7 cellular contexts compared by ENCODE assay signal in the genomic region with DNA sequence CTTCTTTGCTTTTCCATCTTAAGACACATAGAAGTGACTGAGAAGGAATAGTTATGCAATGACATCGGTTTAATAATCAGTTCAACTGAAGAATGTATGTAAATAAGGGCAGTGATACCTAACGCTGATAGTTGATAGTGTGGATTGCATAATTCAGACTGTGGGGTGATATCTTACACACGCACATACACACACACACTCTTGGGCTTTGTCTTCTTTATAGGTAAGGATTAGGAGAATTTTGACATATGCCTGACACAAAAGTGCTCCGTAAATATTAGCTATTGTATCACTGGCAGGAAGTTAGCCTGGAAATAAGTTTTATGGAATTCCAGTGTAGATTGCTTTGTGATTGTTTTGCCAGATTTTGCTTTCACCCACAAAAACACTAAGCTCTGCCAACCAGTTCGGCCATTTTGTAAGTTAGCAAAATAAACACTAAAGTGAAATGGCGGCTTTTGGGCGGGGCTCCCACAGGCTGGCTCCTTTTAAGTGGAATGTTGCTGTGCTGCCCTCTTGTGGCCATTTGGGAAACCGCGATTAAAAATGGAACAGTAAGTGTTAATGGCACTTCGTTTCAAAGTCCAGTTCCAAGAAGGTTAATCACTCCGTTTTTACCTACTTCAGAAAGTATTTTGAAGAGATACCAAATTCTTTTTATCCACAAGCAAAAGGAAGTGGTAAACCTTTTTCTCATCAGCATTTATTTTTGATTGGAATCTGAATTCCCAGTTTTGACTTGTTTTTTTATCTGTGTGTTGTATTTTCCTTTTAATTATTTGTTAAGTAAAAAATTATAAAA. TPM values are rescaled to one million over a fixed set of nuclear protein-coding genes. Genes with fewer than 3 reads are reported as not detected.
DNase-seq lines count a peak whose midpoint lies in the region; ATAC-seq and TF ChIP-seq lines count a peak whose summit lies in the region.

No MANE protein-coding gene starts in this region.

- peaks cover 63% of the 10 kb centered on the region for H3K4me1 ChIP-seq in Karpas-422 (ENCODE audit: low read length)
- peaks cover 95% of the 10 kb centered on the region for H3K4me1 ChIP-seq in Panc1 (ENCODE audit: control insufficient read depth, insufficient read depth, low read length)
- H3K4me1 ChIP-seq in esophagus squamous epithelium = peaks cover 35 to 100% (median 83%) of the 10 kb centered on the region in 3 donors

- POLR2A ChIA-PET in Panc1 (lab: Charles Lee) = interaction anchor here (0.6 to 1.0 kb wide), 2 partner anchors 36 to 110 kb away, joined by 5 read pairs; no protein-coding TSS in a partner anchor

- TSS peak; percentile 29 for BruUV-seq in Panc1 (replicated peaks; lab: Mats Ljungman, UMichigan)

- DNase-seq in Karpas-422 (peak; percentile 98), Panc1 (ENCODE audit: low read depth, low spot score) (no peak), esophagus squamous epithelium (lab: John Stamatoyannopoulos, UW) (peak; percentile 56), myocyte (ENCODE audit: low read depth) (peak; percentile 96)
- peak; percentile 95 to 98 for DNase-seq in activated T-cell treated with anti-CD3 and anti-CD28 coated beads, Interleukin-2, amount 50 U/mL, for 48 hours
- DNase-seq in stimulated activated CD8-positive, alpha-beta memory T cell treated with anti-CD3 and anti-CD28 coated beads, Interleukin-7, amount 100 ng/mL, for 24 hours (ENCODE audit: low read depth) = peak; percentile 93

- no peaks in the 10 kb centered on the region for H3K27me3 ChIP-seq in Karpas-422 (ENCODE audit: low read length)
- no peaks in the 10 kb centered on the region for H3K27me3 ChIP-seq in Panc1 (ENCODE audit: control insufficient read depth, insufficient read depth, low read length)
- no peaks in the 10 kb centered on the region for H3K27me3 ChIP-seq in esophagus squamous epithelium

- H3K36me3 ChIP-seq in Karpas-422 (ENCODE audit: insufficient read depth, low read length) = peaks cover 8% of the 10 kb centered on the region; the same call in 1 of the 2 replicates
- H3K36me3 ChIP-seq in Panc1 (ENCODE audit: control insufficient read depth, insufficient read depth, low read length) = peaks cover 4% of the 10 kb centered on the region
- H3K36me3 ChIP-seq in esophagus squamous epithelium = peaks cover 0 to 7% (median 0%) of the 10 kb centered on the region in 3 donors

- no peak overlapping the region; the same call in 1 of the 2 replicates for H2AFZ ChIP-seq in Karpas-422 (ENCODE audit: low read length)

- in situ Hi-C loops in Panc1 (cut with HindIII; ENCODE audit: low pct_unique_long_range_greater_than_20kb, low sequenced_read_pairs) = no loop called here

- peak overlapping the region; percentile 53 for H3K27ac ChIP-seq in Karpas-422 (ENCODE audit: low read length)
- H3K27ac ChIP-seq in Panc1 (ENCODE audit: low read length) = peak overlapping the region; percentile 97
- peak overlapping the region; percentile 86 to 100 (median 91) for H3K27ac ChIP-seq in esophagus squamous epithelium

- no peaks in the 10 kb centered on the region for H4K20me1 ChIP-seq in Karpas-422 (ENCODE audit: insufficient read depth, low read depth, low read length)

- peaks cover 73% of the 10 kb centered on the region for H3K79me2 ChIP-seq in Karpas-422 (ENCODE audit: low read length)

- TF ChIP-seq CTCF in Panc1 (IDR thresholded peaks at IDR 0.05) (peak; percentile 95), esophagus squamous epithelium (IDR thresholded peaks at IDR 0.05) (peak; percentile 85 to 99 (median 97))

- H3K4me3 ChIP-seq in Karpas-422 (ENCODE audit: low read length) (no peak overlapping the region), Panc1 (ENCODE audit: low read depth in 2 of 2, low read length in 2 of 2) (peak overlapping the region; percentile 15 to 40; a peak in 3 of 4 replicates), esophagus squamous epithelium (peak overlapping the region in 2 of 4 donors; percentile 12 to 50)

- TF ChIP-seq POLR2A in esophagus squamous epithelium (IDR thresholded peaks at IDR 0.05) = no peak

- intact Hi-C loops in Panc1 (cut with micrococcal nuclease; ENCODE audit: unreplicated experiment) = loop anchor here (5.0 kb wide), 1 partner anchor 111 kb away; no protein-coding TSS in a partner anchor
- intact Hi-C loops in esophagus squamous epithelium (cut with DNase I) = loop anchor here (5.0 kb wide), 1 partner anchor 111 kb away; no protein-coding TSS in a partner anchor

- H3K9me3 ChIP-seq in Karpas-422 (ENCODE audit: low read length) = no peaks in the 10 kb centered on the region
- no peaks in the 10 kb centered on the region for H3K9me3 ChIP-seq in Panc1 (ENCODE audit: control insufficient read depth, insufficient read depth, low read depth, low read length)
- no peaks in the 10 kb centered on the region for H3K9me3 ChIP-seq in esophagus squamous epithelium

- CTCF ChIA-PET in Panc1 (lab: Charles Lee) = interaction anchor here (0.6 to 1.3 kb wide), 3 partner anchors 62 to 120 kb away, joined by 3 to 7 read pairs (median 4); no protein-coding TSS in a partner anchor

- peak overlapping the region; percentile 32; the same call in 1 of the 2 replicates for H3K9ac ChIP-seq in Karpas-422 (ENCODE audit: low read length)

- WGBS in esophagus squamous epithelium, 2 donors = 12 to 16% methylated on average over 10 to 11 of the region's 11 CpGs

- peak overlapping the region; percentile 43 for H3K4me2 ChIP-seq in Karpas-422 (ENCODE audit: low read depth, low read length, poor library complexity, severe bottlenecking)

- H3K9me2 ChIP-seq in Karpas-422 (replicated peaks; ENCODE audit: insufficient read depth, low read length) = no peaks in the 10 kb centered on the region

- ATAC-seq in GM18861 (IDR thresholded peaks at IDR 0.05; ENCODE audit: unreplicated experiment) = peak; percentile 41
- ATAC-seq in Panc1 = peak; percentile 70

RNA-seq across cellular contexts. Expression of a gene that starts 17.7 kb away (rescaled TPM):
- total RNA-seq in Karpas-422 (2014; rRNA removed; shearing (Covaris generic); ENCODE audit: low replicate concordance) = 22.1 and 37.3 TPM in 2 replicates
- total RNA-seq in Panc1 (2021; ENCODE audit: unreplicated experiment) = 81.8 TPM
- polyA plus RNA-seq in Panc1 (2012; ENCODE audit: insufficient read length) = 43.9 TPM
- 100 to 1,000 TPM in 1 of 4 donors, 10 to 100 TPM in 3; 36.1 to 132 (median 74.8) TPM for total RNA-seq in esophagus squamous epithelium
- 47.7 and 52.4 TPM in 2 replicates for total RNA-seq in myocyte
- 31.4 TPM for polyA plus RNA-seq in myocyte (2012)
